ENCODE assay signal across 1 cellular context in the genomic region with DNA sequence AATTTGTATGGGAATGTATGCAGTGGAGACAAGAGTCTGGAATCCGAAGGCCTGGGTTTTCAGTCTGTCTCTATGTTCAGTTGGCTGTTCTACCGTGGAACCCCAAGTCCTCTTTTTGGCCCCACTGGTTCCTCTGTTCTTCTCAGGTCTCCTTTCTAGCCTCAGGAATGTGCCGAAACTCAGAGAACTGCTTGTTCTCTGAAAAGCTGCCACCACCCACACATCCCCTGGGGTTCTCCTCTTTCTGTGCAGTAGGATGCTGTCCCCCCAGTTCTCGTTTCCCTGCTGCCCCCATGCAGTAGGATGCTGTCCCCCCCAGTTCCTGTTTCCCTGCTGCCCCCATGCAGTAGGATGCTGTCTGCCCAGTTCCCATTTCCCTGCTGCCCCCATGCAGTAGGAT.
TF ChIP-seq lines count a peak whose summit lies in the region.

No MANE protein-coding gene starts in this region.

TF ChIP-seq in H1, 55 proteins besides CTCF, POLR2A, EP300 and RAD21:
- no peak for TF ChIP-seq POLR2AphosphoS5 (IDR thresholded peaks at IDR 0.05; ENCODE audit: low read depth, low read length)
- TF ChIP-seq CBX5 (IDR thresholded peaks at IDR 0.05; ENCODE audit: low read depth, low read length), result no peak
